24 cellular contexts compared by ENCODE assay signal in genomic region chr17:17763734-17764133, GRCh38.
DNase-seq lines count a peak whose midpoint lies in the region; ATAC-seq, FAIRE-seq and TF ChIP-seq lines count a peak whose summit lies in the region.
"Had no signal": no experiment of that assay in that cellular context is flagged by ENCODE, and none has a peak within 500 bp of the region (broad histone marks: within the 10 kb centered on the region; RNA-seq: fewer than 3 reads in every experiment).

No MANE protein-coding gene starts in this region.

- no peak overlapping the region for H2AFZ ChIP-seq in GM23338

- H3K9me2 ChIP-seq in GM23338 (ENCODE audit: insufficient read depth) = no peaks in the 10 kb centered on the region
- H3K9me2 ChIP-seq: SK-N-SH had no signal

- no peaks in the 10 kb centered on the region for H3K27me3 Mint-ChIP-seq in activated CD8-positive, alpha-beta T cell treated with anti-CD3 and anti-CD28 coated beads, Interleukin-2, amount 10 ng/mL, durations not matched to agents 7 days and 5 days (ENCODE audit: low read depth)
- no peaks in the 10 kb centered on the region for H3K27me3 Mint-ChIP-seq in naive thymus-derived CD8-positive, alpha-beta T cell
- H3K27me3 Mint-ChIP-seq in GM23338 (ENCODE audit: insufficient read depth, low read depth, poor library complexity) = peaks cover 11% of the 10 kb centered on the region
- H3K27me3 Mint-ChIP-seq: activated CD4-positive, alpha-beta T cell treated with anti-CD3 and anti-CD28 coated beads, Interleukin-2, amount 10 ng/mL, durations not matched to agents 7 days and 5 days; stimulated activated memory B cell treated with anti-CD40 and anti-IgM and Interleukin-4, amounts not matched to agents 10 μg/mL and 1 μg/mL and 100 μg/mL, for 72 hours had no signal

- peaks cover 55% of the 10 kb centered on the region for H3K4me1 Mint-ChIP-seq in activated CD8-positive, alpha-beta T cell treated with anti-CD3 and anti-CD28 coated beads, Interleukin-2, amount 10 ng/mL, durations not matched to agents 7 days and 5 days (ENCODE audit: low read depth)
- peaks cover 36 to 74% (median 70%) of the 10 kb centered on the region in 4 donors for H3K4me1 Mint-ChIP-seq in naive thymus-derived CD8-positive, alpha-beta T cell
- H3K4me1 Mint-ChIP-seq in GM23338 = peaks cover 10% of the 10 kb centered on the region

- peak; percentile 74 for FAIRE-seq in GM12892 (lab: Jason Lieb, UNC)
- FAIRE-seq: D721Med, small intestine had no signal

- no peaks in the 10 kb centered on the region for H3K9me3 ChIP-seq in BLaER1 treated with 17β-estradiol and CSF1 and Interleukin-3, amounts not matched to agents 10 nM and 100 nM (replicated peaks in 1 of 11)
- H3K9me3 ChIP-seq: SK-N-SH had no signal

- no peaks in the 10 kb centered on the region for H3K27me3 ChIP-seq in BLaER1 treated with 17β-estradiol and CSF1 and Interleukin-3, amounts not matched to agents 10 nM and 100 nM
- no peaks in the 10 kb centered on the region for H3K27me3 ChIP-seq in GM23338 (ENCODE audit: insufficient read depth)

- TF ChIP-seq CTCF in GM23338 (conservative IDR thresholded peaks at IDR 0.05; ENCODE audit: low read depth in 2 of 2) = no peak

- peak overlapping the region in 4 of 11 experiments; percentile 1 to 22 (median 16); a peak in 4 of 22 replicates for H3K27ac ChIP-seq in BLaER1 treated with 17β-estradiol and CSF1 and Interleukin-3, amounts not matched to agents 10 nM and 100 nM
- no peak overlapping the region for H3K27ac ChIP-seq in GM23338 (ENCODE audit: low read depth)

- H3K36me3 ChIP-seq in BLaER1 treated with 17β-estradiol and CSF1 and Interleukin-3, amounts not matched to agents 10 nM and 100 nM = peaks cover 4 to 30% (median 9%) of the 10 kb centered on the region in 11 experiments; a peak in 12 of 22 replicates
- no peaks in the 10 kb centered on the region for H3K36me3 ChIP-seq in GM23338 (ENCODE audit: insufficient read depth)

- H3K27ac Mint-ChIP-seq in activated CD8-positive, alpha-beta T cell treated with anti-CD3 and anti-CD28 coated beads, Interleukin-2, amount 10 ng/mL, durations not matched to agents 7 days and 5 days = peak overlapping the region; percentile 69
- peak overlapping the region in 8 of 10 donors; percentile 57 to 83 (median 70) for H3K27ac Mint-ChIP-seq in naive thymus-derived CD8-positive, alpha-beta T cell
- H3K27ac Mint-ChIP-seq in GM23338 = no peak overlapping the region
- H3K27ac Mint-ChIP-seq: activated CD4-positive, alpha-beta T cell treated with anti-CD3 and anti-CD28 coated beads, Interleukin-2, amount 10 ng/mL, durations not matched to agents 7 days and 5 days; stimulated activated memory B cell treated with anti-CD40 and anti-IgM and Interleukin-4, amounts not matched to agents 10 μg/mL and 1 μg/mL and 100 μg/mL, for 72 hours had no signal

- no peaks in the 10 kb centered on the region for H3F3A ChIP-seq in GM23338 (replicated peaks; ENCODE audit: low read depth)

- peak overlapping the region in 7 of 11 experiments; percentile 7 to 37 (median 16); a peak in 7 of 22 replicates for H3K9ac ChIP-seq in BLaER1 treated with 17β-estradiol and CSF1 and Interleukin-3, amounts not matched to agents 10 nM and 100 nM
- H3K9ac ChIP-seq: SK-N-SH had no signal

- peaks cover 7% of the 10 kb centered on the region for H3K36me3 Mint-ChIP-seq in activated CD8-positive, alpha-beta T cell treated with anti-CD3 and anti-CD28 coated beads, Interleukin-2, amount 10 ng/mL, durations not matched to agents 7 days and 5 days (ENCODE audit: low read depth)
- peaks cover 0 to under 1% (median 0%) of the 10 kb centered on the region in 3 donors for H3K36me3 Mint-ChIP-seq in naive thymus-derived CD8-positive, alpha-beta T cell
- H3K36me3 Mint-ChIP-seq in GM23338 (ENCODE audit: low read depth) = no peaks in the 10 kb centered on the region

- POLR2A ChIA-PET in activated CD8-positive, alpha-beta T cell treated with anti-CD3 and anti-CD28 coated beads, Interleukin-2, amount 10 ng/mL, durations not matched to agents 7 days and 5 days (lab: Charles Lee) = interaction anchor here (1.3 kb wide), 1 partner anchor 18 kb away, joined by 8 read pairs; no protein-coding TSS in a partner anchor
- POLR2A ChIA-PET in naive thymus-derived CD8-positive, alpha-beta T cell (lab: Charles Lee) = interaction anchor here (0.7 to 1.3 kb wide), 2 partner anchors 73 to 209 kb away, joined by 3 to 4 read pairs; partner anchors contain the start of genes DRC3, SREBF1 and TOM1L2

- no peaks in the 10 kb centered on the region for H3K9me3 Mint-ChIP-seq in activated CD8-positive, alpha-beta T cell treated with anti-CD3 and anti-CD28 coated beads, Interleukin-2, amount 10 ng/mL, durations not matched to agents 7 days and 5 days (ENCODE audit: insufficient read depth)
- H3K9me3 Mint-ChIP-seq in naive thymus-derived CD8-positive, alpha-beta T cell = no peaks in the 10 kb centered on the region
- no peaks in the 10 kb centered on the region; the same call in 2 of the 3 replicates for H3K9me3 Mint-ChIP-seq in GM23338
- H3K9me3 Mint-ChIP-seq: activated CD4-positive, alpha-beta T cell treated with anti-CD3 and anti-CD28 coated beads, Interleukin-2, amount 10 ng/mL, durations not matched to agents 7 days and 5 days; stimulated activated memory B cell treated with anti-CD40 and anti-IgM and Interleukin-4, amounts not matched to agents 10 μg/mL and 1 μg/mL and 100 μg/mL, for 72 hours had no signal

- H3K4me3 Mint-ChIP-seq in activated CD8-positive, alpha-beta T cell treated with anti-CD3 and anti-CD28 coated beads, Interleukin-2, amount 10 ng/mL, durations not matched to agents 7 days and 5 days = no peak overlapping the region
- peak overlapping the region in 1 of 10 donors; percentile 20 for H3K4me3 Mint-ChIP-seq in naive thymus-derived CD8-positive, alpha-beta T cell
- no peak overlapping the region for H3K4me3 Mint-ChIP-seq in GM23338
- H3K4me3 Mint-ChIP-seq: activated CD4-positive, alpha-beta T cell treated with anti-CD3 and anti-CD28 coated beads, Interleukin-2, amount 10 ng/mL, durations not matched to agents 7 days and 5 days; stimulated activated memory B cell treated with anti-CD40 and anti-IgM and Interleukin-4, amounts not matched to agents 10 μg/mL and 1 μg/mL and 100 μg/mL, for 72 hours had no signal

- no peak for ATAC-seq in activated CD8-positive, alpha-beta T cell treated with anti-CD3 and anti-CD28 coated beads, Interleukin-2, amount 10 ng/mL, durations not matched to agents 7 days and 5 days
- no peak for ATAC-seq in naive thymus-derived CD8-positive, alpha-beta T cell
- no peak for ATAC-seq in GM23338
- ATAC-seq: stimulated activated memory B cell treated with anti-CD40 and anti-IgM and Interleukin-4, amounts not matched to agents 10 μg/mL and 1 μg/mL and 100 μg/mL, for 72 hours had no signal

- H4K20me1 ChIP-seq in BLaER1 treated with 17β-estradiol and CSF1 and Interleukin-3, amounts not matched to agents 10 nM and 100 nM = peaks cover 94 to 100% (median 100%) of the 10 kb centered on the region in 11 experiments
- H4K20me1 ChIP-seq in GM23338 (replicated peaks; ENCODE audit: insufficient read depth) = no peaks in the 10 kb centered on the region

- no peak overlapping the region for H3K4me3 ChIP-seq in BLaER1 treated with 17β-estradiol and CSF1 and Interleukin-3, amounts not matched to agents 10 nM and 100 nM
- H3K4me3 ChIP-seq in GM23338 = no peak overlapping the region
- H3K4me3 ChIP-seq: lung had no signal

- DNase-seq in GM12892 (ENCODE audit: insufficient read length) (no peak), H4 (ENCODE audit: low spot score) (no peak), cortex of kidney (lab: John Stamatoyannopoulos, UW) (no peak), GM23338 (ENCODE audit: low spot score) (no peak)
- no peak for DNase-seq in activated CD8-positive, alpha-beta T cell treated with anti-CD3 and anti-CD28 coated beads, Interleukin-2, amount 10 ng/mL, durations not matched to agents 7 days and 5 days
- no peak for DNase-seq in naive thymus-derived CD8-positive, alpha-beta T cell
- DNase-seq in stimulated activated CD4-positive, alpha-beta T cell treated with anti-CD3 and anti-CD28 coated beads, Interleukin-15, amount 100 ng/mL, for 24 hours = no peak
- DNase-seq: activated CD4-positive, alpha-beta T cell treated with anti-CD3 and anti-CD28 coated beads, Interleukin-2, amount 10 ng/mL, durations not matched to agents 7 days and 5 days; activated naive CD4-positive, alpha-beta T cell treated with anti-CD3 and anti-CD28 coated beads, Interleukin-2, amount 50 U/mL, for 16 hours; effector CD4-positive, alpha-beta T cell; GOT3; head of caudate nucleus; Kasumi-1; NCI-H187 treated with DMSO at 0.1 percent for 48 hours; NCI-H748 treated with DMSO at 0.1 percent for 48 hours; occipital lobe; SK-N-SH; small intestine; stimulated activated CD4-positive, alpha-beta T cell treated with anti-CD3 and anti-CD28 coated beads, Interleukin-2, amount 100 ng/mL, for 48 hours; T-helper 2 cell had no signal

- no peaks in the 10 kb centered on the region for H3K79me2 ChIP-seq in GM23338 (replicated peaks; ENCODE audit: insufficient read depth)

- TF ChIP-seq POLR2A in GM12892 (IDR thresholded peaks at IDR 0.05; ENCODE audit: low read depth, low read length) = no peak

- peaks cover 40 to 100% (median 94%) of the 10 kb centered on the region in 10 experiments for H3K4me1 ChIP-seq in BLaER1 treated with 17β-estradiol and CSF1 and Interleukin-3, amounts not matched to agents 10 nM and 100 nM
- no peaks in the 10 kb centered on the region for H3K4me1 ChIP-seq in GM23338 (ENCODE audit: insufficient read depth)

- peak overlapping the region; percentile 69 to 89 (median 79) for H3K4me2 ChIP-seq in BLaER1 treated with 17β-estradiol and CSF1 and Interleukin-3, amounts not matched to agents 10 nM and 100 nM
- no peak overlapping the region for H3K4me2 ChIP-seq in GM23338
- H3K4me2 ChIP-seq: SK-N-SH had no signal

- CTCF ChIA-PET in activated CD8-positive, alpha-beta T cell treated with anti-CD3 and anti-CD28 coated beads, Interleukin-2, amount 10 ng/mL, durations not matched to agents 7 days and 5 days (lab: Charles Lee) = interaction anchor here (1.2 kb wide), 1 partner anchor 270 kb away, joined by 3 read pairs; no protein-coding TSS in a partner anchor
